ENCODE assay signal across 1 cellular context in the genomic region with DNA sequence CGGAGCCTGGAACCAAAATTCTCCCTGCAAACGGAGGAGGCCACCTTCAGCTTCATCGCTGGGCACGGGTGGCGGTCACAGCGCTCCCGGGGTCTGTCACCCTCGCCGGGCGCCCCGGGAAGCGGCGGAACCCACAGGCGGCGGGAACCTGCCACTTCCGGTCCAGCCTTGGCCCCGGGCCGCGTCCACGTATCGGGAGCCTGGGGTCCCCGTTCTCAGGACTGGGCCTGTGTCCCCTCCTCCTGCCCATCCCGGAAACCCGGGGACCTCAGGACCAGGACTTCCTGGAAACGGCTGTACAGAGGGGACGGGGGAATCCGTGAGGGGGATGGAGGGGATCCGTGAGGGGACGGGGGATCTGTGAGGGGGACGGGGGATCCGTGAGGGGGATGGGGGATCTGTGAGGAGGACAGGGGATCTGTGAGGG.
TF ChIP-seq lines count a peak whose summit lies in the region.

No MANE protein-coding gene starts in this region.

TF ChIP-seq in HepG2, 621 proteins besides CTCF, POLR2A, EP300 and RAD21:
- TF ChIP-seq, protein P1, sequence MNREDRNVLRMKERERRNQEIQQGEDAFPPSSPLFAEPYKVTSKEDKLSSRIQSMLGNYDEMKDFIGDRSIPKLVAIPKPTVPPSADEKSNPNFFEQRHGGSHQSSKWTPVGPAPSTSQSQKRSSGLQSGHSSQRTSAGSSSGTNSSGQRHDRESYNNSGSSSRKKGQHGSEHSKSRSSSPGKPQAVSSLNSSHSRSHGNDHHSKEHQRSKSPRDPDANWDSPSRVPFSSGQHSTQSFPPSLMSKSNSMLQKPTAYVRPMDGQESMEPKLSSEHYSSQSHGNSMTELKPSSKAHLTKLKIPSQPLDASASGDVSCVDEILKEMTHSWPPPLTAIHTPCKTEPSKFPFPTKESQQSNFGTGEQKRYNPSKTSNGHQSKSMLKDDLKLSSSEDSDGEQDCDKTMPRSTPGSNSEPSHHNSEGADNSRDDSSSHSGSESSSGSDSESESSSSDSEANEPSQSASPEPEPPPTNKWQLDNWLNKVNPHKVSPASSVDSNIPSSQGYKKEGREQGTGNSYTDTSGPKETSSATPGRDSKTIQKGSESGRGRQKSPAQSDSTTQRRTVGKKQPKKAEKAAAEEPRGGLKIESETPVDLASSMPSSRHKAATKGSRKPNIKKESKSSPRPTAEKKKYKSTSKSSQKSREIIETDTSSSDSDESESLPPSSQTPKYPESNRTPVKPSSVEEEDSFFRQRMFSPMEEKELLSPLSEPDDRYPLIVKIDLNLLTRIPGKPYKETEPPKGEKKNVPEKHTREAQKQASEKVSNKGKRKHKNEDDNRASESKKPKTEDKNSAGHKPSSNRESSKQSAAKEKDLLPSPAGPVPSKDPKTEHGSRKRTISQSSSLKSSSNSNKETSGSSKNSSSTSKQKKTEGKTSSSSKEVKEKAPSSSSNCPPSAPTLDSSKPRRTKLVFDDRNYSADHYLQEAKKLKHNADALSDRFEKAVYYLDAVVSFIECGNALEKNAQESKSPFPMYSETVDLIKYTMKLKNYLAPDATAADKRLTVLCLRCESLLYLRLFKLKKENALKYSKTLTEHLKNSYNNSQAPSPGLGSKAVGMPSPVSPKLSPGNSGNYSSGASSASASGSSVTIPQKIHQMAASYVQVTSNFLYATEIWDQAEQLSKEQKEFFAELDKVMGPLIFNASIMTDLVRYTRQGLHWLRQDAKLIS (CRISPR knock-in tag; IDR thresholded peaks at IDR 0.05): no peak
- no peak for TF ChIP-seq MAFF (IDR thresholded peaks at IDR 0.05; ENCODE audit: low read depth, low read length)
- no peak for TF ChIP-seq HCFC1 (IDR thresholded peaks at IDR 0.05; ENCODE audit: low read depth, low read length)
- TF ChIP-seq U2AF2 (IDR thresholded peaks at IDR 0.05; ENCODE audit: low read depth, low read length): no peak
- TF ChIP-seq, protein P2, sequence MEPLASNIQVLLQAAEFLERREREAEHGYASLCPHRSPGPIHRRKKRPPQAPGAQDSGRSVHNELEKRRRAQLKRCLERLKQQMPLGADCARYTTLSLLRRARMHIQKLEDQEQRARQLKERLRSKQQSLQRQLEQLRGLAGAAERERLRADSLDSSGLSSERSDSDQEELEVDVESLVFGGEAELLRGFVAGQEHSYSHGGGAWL (CRISPR knock-in tag; IDR thresholded peaks at IDR 0.05): no peak
- no peak for TF ChIP-seq XBP1 (CRISPR knock-in tag; IDR thresholded peaks at IDR 0.05)
- TF ChIP-seq KLF12 (CRISPR knock-in tag; IDR thresholded peaks at IDR 0.05; ENCODE audit: borderline replicate concordance): no peak
- no peak for TF ChIP-seq ZFY (CRISPR knock-in tag; IDR thresholded peaks at IDR 0.05)
- TF ChIP-seq JUNB (CRISPR knock-in tag; IDR thresholded peaks at IDR 0.05; ENCODE audit: borderline replicate concordance): no peak
- TF ChIP-seq PCBP2 (optimal IDR thresholded peaks at IDR 0.05; ENCODE audit: low read depth, low read length, poor library complexity, severe bottlenecking): no peak
